ENCODE assay signal across 14 cellular contexts in genomic region chr6:113405326-113406050, GRCh38.
DNase-seq lines count a peak whose midpoint lies in the region; FAIRE-seq and TF ChIP-seq lines count a peak whose summit lies in the region.
"Had no signal": no experiment of that assay in that cellular context is flagged by ENCODE, and none has a peak within 500 bp of the region (broad histone marks: within the 10 kb centered on the region; RNA-seq: fewer than 3 reads in every experiment).

No MANE protein-coding gene starts in this region.

- no peaks in the 10 kb centered on the region for H3K79me1 ChIP-seq in mesenchymal stem cell (replicated peaks; ENCODE audit: low read length, poor library complexity, severe bottlenecking)

- no peak overlapping the region for H3K27ac Mint-ChIP-seq in activated T-helper 2 cell treated with anti-CD3 and anti-CD28 coated beads, Interferon-gamma antibody, Interleukin-2, Interleukin-4, amounts not matched to agents 10 μg/mL and 5 μg/mL and 100 μg/mL, durations not matched to agents 14 hours and 24 hours and 36 hours
- H3K27ac Mint-ChIP-seq: GM23338 had no signal

- H2BK5ac ChIP-seq in mesenchymal stem cell (ENCODE audit: low read depth, low read length, poor library complexity, severe bottlenecking) = no peak overlapping the region

- no peaks in the 10 kb centered on the region for H3K9me3 Mint-ChIP-seq in activated T-helper 2 cell treated with anti-CD3 and anti-CD28 coated beads, Interferon-gamma antibody, Interleukin-2, Interleukin-4, amounts not matched to agents 10 μg/mL and 5 μg/mL and 100 μg/mL, durations not matched to agents 14 hours and 24 hours and 36 hours
- H3K9me3 Mint-ChIP-seq: GM23338 had no signal

- H3K9me3 ChIP-seq in mesenchymal stem cell (ENCODE audit: control insufficient read depth, low read length) = no peaks in the 10 kb centered on the region
- H3K9me3 ChIP-seq: BLaER1 treated with 17β-estradiol and CSF1 and Interleukin-3, amounts not matched to agents 10 nM and 100 nM had no signal

- no peak overlapping the region for H2BK12ac ChIP-seq in mesenchymal stem cell (ENCODE audit: low read length in 2 of 2)

- CTCF ChIA-PET in BJ (lab: Yijun Ruan, JAX) = interaction anchor here (0.6 to 1.5 kb wide), 2 partner anchors 9 to 461 kb away, joined by 3 to 5 read pairs; no protein-coding TSS in a partner anchor

- no peak overlapping the region for H3K4ac ChIP-seq in mesenchymal stem cell (ENCODE audit: low read depth in 1 of 2, low read length in 2 of 2)

- H3K4me1 Mint-ChIP-seq in activated T-helper 2 cell treated with anti-CD3 and anti-CD28 coated beads, Interferon-gamma antibody, Interleukin-2, Interleukin-4, amounts not matched to agents 10 μg/mL and 5 μg/mL and 100 μg/mL, durations not matched to agents 14 hours and 24 hours and 36 hours (ENCODE audit: low read depth) = no peaks in the 10 kb centered on the region

- H2BK120ac ChIP-seq in mesenchymal stem cell (ENCODE audit: low read depth, low read length) = no peak overlapping the region

- H2BK15ac ChIP-seq in mesenchymal stem cell (ENCODE audit: low read depth, poor library complexity, severe bottlenecking) = no peak overlapping the region

- no peak overlapping the region for H3K4me3 ChIP-seq in BJ (ENCODE audit: low read depth, low read length)
- H3K4me3 ChIP-seq in mesenchymal stem cell (ENCODE audit: insufficient read depth in 1 of 2, low read depth in 1 of 2, low read length in 2 of 2) = no peak overlapping the region
- H3K4me3 ChIP-seq: BLaER1 treated with 17β-estradiol and CSF1 and Interleukin-3, amounts not matched to agents 10 nM and 100 nM; GM23338; K562 had no signal

- no peak for TF ChIP-seq CTCF in BJ (IDR thresholded peaks at IDR 0.05; ENCODE audit: insufficient read depth, low read depth, low read length)

- H3K36me3 Mint-ChIP-seq in activated T-helper 2 cell treated with anti-CD3 and anti-CD28 coated beads, Interferon-gamma antibody, Interleukin-2, Interleukin-4, amounts not matched to agents 10 μg/mL and 5 μg/mL and 100 μg/mL, durations not matched to agents 14 hours and 24 hours and 36 hours (ENCODE audit: low read depth) = no peaks in the 10 kb centered on the region

- no peak overlapping the region for H3K14ac ChIP-seq in mesenchymal stem cell (ENCODE audit: low read length in 2 of 2)

- no peak overlapping the region for H3K4me2 ChIP-seq in mesenchymal stem cell (ENCODE audit: low read length, poor library complexity, severe bottlenecking)
- H3K4me2 ChIP-seq: BLaER1 treated with 17β-estradiol and CSF1 and Interleukin-3, amounts not matched to agents 10 nM and 100 nM; GM23338 had no signal

- H3K18ac ChIP-seq in mesenchymal stem cell (ENCODE audit: low read depth in 1 of 2, low read length in 2 of 2) = peak overlapping the region in 1 of 2 experiments; percentile 77

- no peak overlapping the region for H3K9ac ChIP-seq in mesenchymal stem cell (ENCODE audit: low read length)
- H3K9ac ChIP-seq: BLaER1 treated with 17β-estradiol and CSF1 and Interleukin-3, amounts not matched to agents 10 nM and 100 nM had no signal

- peaks cover 2% of the 10 kb centered on the region for H3K4me1 ChIP-seq in mesenchymal stem cell (ENCODE audit: control insufficient read depth, insufficient read depth, low read depth, low read length)

- H3K36me3 ChIP-seq in BJ (ENCODE audit: control insufficient read depth, insufficient read depth, low read length) = no peaks in the 10 kb centered on the region
- no peaks in the 10 kb centered on the region for H3K36me3 ChIP-seq in mesenchymal stem cell (ENCODE audit: control insufficient read depth in 1 of 2, insufficient read depth in 2 of 2, low read depth in 1 of 2, low read length in 2 of 2)
- H3K36me3 ChIP-seq: BLaER1 treated with 17β-estradiol and CSF1 and Interleukin-3, amounts not matched to agents 10 nM and 100 nM had no signal

- H2AK5ac ChIP-seq in mesenchymal stem cell (ENCODE audit: low read length, severe bottlenecking) = no peak overlapping the region

- POLR2A ChIA-PET in BJ (lab: Charles Lee) = no interaction called here

- FAIRE-seq in HTR-8/SVneo (lab: Jason Lieb, UNC) = no peak
- FAIRE-seq: K562 had no signal

- H3K23ac ChIP-seq in mesenchymal stem cell (ENCODE audit: low read length in 2 of 2) = no peak overlapping the region

- intact Hi-C loops in activated T-helper 2 cell treated with anti-CD3 and anti-CD28 coated beads, Interferon-gamma antibody, Interleukin-2, Interleukin-4, amounts not matched to agents 10 μg/mL and 5 μg/mL and 100 μg/mL, durations not matched to agents 14 hours and 24 hours and 36 hours (cut with micrococcal nuclease) = no loop called here

- no peak overlapping the region for H4K91ac ChIP-seq in mesenchymal stem cell (ENCODE audit: low read length)

- no peaks in the 10 kb centered on the region for H3K27me3 ChIP-seq in BJ (ENCODE audit: control insufficient read depth, insufficient read depth, low read length)
- no peaks in the 10 kb centered on the region for H3K27me3 ChIP-seq in mesenchymal stem cell (ENCODE audit: control insufficient read depth in 1 of 2, insufficient read depth in 1 of 2, low read length in 2 of 2)
- H3K27me3 ChIP-seq: BLaER1 treated with 17β-estradiol and CSF1 and Interleukin-3, amounts not matched to agents 10 nM and 100 nM had no signal

- H4K8ac ChIP-seq in mesenchymal stem cell (ENCODE audit: low read length) = no peak overlapping the region

- no peak overlapping the region for H2AFZ ChIP-seq in mesenchymal stem cell (ENCODE audit: low read depth, low read length)
- H2AFZ ChIP-seq: GM23338 had no signal

- DNase-seq in BJ (ENCODE audit: low read depth) (peak; percentile 34), NCI-H1417 treated with DMSO at 0.1 percent for 48 hours (lab: John Stamatoyannopoulos, UW) (peak; percentile 88), dedifferentiated amniotic fluid mesenchymal stem cell (ENCODE audit: extremely low spot score) (peak; percentile 37), mesenchymal stem cell (peak; percentile 26), NCI-H2227 treated with DMSO at 0.1 percent for 48 hours (lab: John Stamatoyannopoulos, UW) (no peak), HTR-8/SVneo (ENCODE audit: insufficient read length, low spot score) (no peak), COR-L47 (lab: John Stamatoyannopoulos, UW) (no peak)
- DNase-seq in activated T-helper 2 cell treated with anti-CD3 and anti-CD28 coated beads, Interferon-gamma antibody, Interleukin-2, Interleukin-4, amounts not matched to agents 10 μg/mL and 5 μg/mL and 100 μg/mL, durations not matched to agents 14 hours and 24 hours and 36 hours (ENCODE audit: low spot score) = no peak
- DNase-seq: DMS53, NCI-H1694 treated with DMSO at 0.1 percent for 48 hours, PC-3 had no signal

- H3K4me3 Mint-ChIP-seq in activated T-helper 2 cell treated with anti-CD3 and anti-CD28 coated beads, Interferon-gamma antibody, Interleukin-2, Interleukin-4, amounts not matched to agents 10 μg/mL and 5 μg/mL and 100 μg/mL, durations not matched to agents 14 hours and 24 hours and 36 hours (ENCODE audit: low read depth) = no peak overlapping the region
- H3K4me3 Mint-ChIP-seq: GM23338 had no signal

- no peak overlapping the region for H3K27ac ChIP-seq in mesenchymal stem cell (ENCODE audit: low read length, poor library complexity, severe bottlenecking)
- H3K27ac ChIP-seq: BLaER1 treated with 17β-estradiol and CSF1 and Interleukin-3, amounts not matched to agents 10 nM and 100 nM had no signal

- no peaks in the 10 kb centered on the region for H3K27me3 Mint-ChIP-seq in activated T-helper 2 cell treated with anti-CD3 and anti-CD28 coated beads, Interferon-gamma antibody, Interleukin-2, Interleukin-4, amounts not matched to agents 10 μg/mL and 5 μg/mL and 100 μg/mL, durations not matched to agents 14 hours and 24 hours and 36 hours (ENCODE audit: low read depth)

Comparison
In these comparisons a context has a peak if more than half of its experiments do, and no peak if none do; other contexts are left out.
1. DNase-seq: peak in BJ (single experiment), NCI-H1417 treated with DMSO at 0.1 percent for 48 hours (single experiment), dedifferentiated amniotic fluid mesenchymal stem cell (single experiment) and mesenchymal stem cell (single experiment); none in activated T-helper 2 cell treated with anti-CD3 and anti-CD28 coated beads, Interferon-gamma antibody, Interleukin-2, Interleukin-4, amounts not matched to agents 10 μg/mL and 5 μg/mL and 100 μg/mL, durations not matched to agents 14 hours and 24 hours and 36 hours (single experiment), NCI-H2227 treated with DMSO at 0.1 percent for 48 hours (single experiment), HTR-8/SVneo (single experiment) and COR-L47 (single experiment).